14 cellular contexts compared by ENCODE assay signal in genomic region chr2:121694398-121695178, GRCh38. TPM values are rescaled to one million over a fixed set of nuclear protein-coding genes. Genes with fewer than 3 reads are reported as not detected.
DNase-seq lines count a peak whose midpoint lies in the region; ATAC-seq and TF ChIP-seq lines count a peak whose summit lies in the region.
"Had no signal": no experiment of that assay in that cellular context is flagged by ENCODE, and none has a peak within 500 bp of the region (broad histone marks: within the 10 kb centered on the region; RNA-seq: fewer than 3 reads in every experiment).

No MANE protein-coding gene starts in this region.

- no peak overlapping the region for H3K4me3 Mint-ChIP-seq in osteocyte (ENCODE audit: unreplicated experiment)
- no peak overlapping the region for H3K4me3 Mint-ChIP-seq in CD4-positive, alpha-beta memory T cell

- no peak for TF ChIP-seq CTCF in RWPE1 (conservative IDR thresholded peaks at IDR 0.05; ENCODE audit: low read depth)
- no peak for TF ChIP-seq CTCF in epithelial cell of esophagus (IDR thresholded peaks at IDR 0.05; ENCODE audit: insufficient read depth, low read depth, low read length, missing control alignments)
- TF ChIP-seq CTCF in osteocyte (IDR thresholded peaks at IDR 0.05), result no peak

- intact Hi-C loops in CD4-positive, alpha-beta memory T cell (cut with micrococcal nuclease), result no loop called here

- no peak overlapping the region for H3K4me3 ChIP-seq in epithelial cell of esophagus (ENCODE audit: low read length)
- H3K4me3 ChIP-seq in CD4-positive, alpha-beta memory T cell (ENCODE audit: low read length in 2 of 2), result no peak overlapping the region
- H3K4me3 ChIP-seq: ovary had no signal

- H3K4me1 ChIP-seq in CD4-positive, alpha-beta memory T cell (ENCODE audit: insufficient read depth, low read length), result peaks cover 12% of the 10 kb centered on the region

- H3K4me1 Mint-ChIP-seq in osteocyte (ENCODE audit: unreplicated experiment), result peaks cover 13% of the 10 kb centered on the region
- H3K4me1 Mint-ChIP-seq in CD4-positive, alpha-beta memory T cell, result peaks cover 9 to 21% (median 15%) of the 10 kb centered on the region in 4 donors

- POLR2A ChIA-PET in RWPE1 (lab: Yijun Ruan, JAX; ENCODE audit: low non-redundant PET), result interaction anchor here (0.6 kb wide), 1 partner anchor 39 kb away, joined by 4 read pairs; no protein-coding TSS in a partner anchor
- POLR2A ChIA-PET in CD4-positive, alpha-beta memory T cell (lab: Charles Lee; ENCODE audit: partially characterized antibody), result no interaction called here

- H3K27me3 Mint-ChIP-seq in osteocyte (ENCODE audit: unreplicated experiment), result no peaks in the 10 kb centered on the region
- H3K27me3 Mint-ChIP-seq in CD4-positive, alpha-beta memory T cell, result no peaks in the 10 kb centered on the region

- CTCF ChIA-PET in RWPE1 (lab: Yijun Ruan, JAX), result interaction anchor here (0.8 kb wide), 1 partner anchor 156 kb away, joined by 3 read pairs; no protein-coding TSS in a partner anchor
- CTCF ChIA-PET in CD4-positive, alpha-beta memory T cell (lab: Charles Lee; ENCODE audit: partially characterized antibody), result no interaction called here

- ATAC-seq in HG02571 (IDR thresholded peaks at IDR 0.05; ENCODE audit: unreplicated experiment) (no peak), HG03354 (IDR thresholded peaks at IDR 0.05; ENCODE audit: poor library complexity, severe bottlenecking, unreplicated experiment) (no peak)

- no peaks in the 10 kb centered on the region for H3K27me3 ChIP-seq in CD4-positive, alpha-beta memory T cell (ENCODE audit: insufficient read depth, low read length)
- H3K27me3 ChIP-seq: ovary had no signal

- H3K36me3 ChIP-seq in CD4-positive, alpha-beta memory T cell (ENCODE audit: insufficient read depth, low read length), result no peaks in the 10 kb centered on the region
- H3K36me3 ChIP-seq: ovary had no signal

- peak; percentile 27 for DNase-seq in ELR (ENCODE audit: low read depth)
- no peak for DNase-seq in RWPE1 (ENCODE audit: low spot score)
- DNase-seq in epithelial cell of esophagus (ENCODE audit: low read depth), result peak; percentile 51
- peak; percentile 42 for DNase-seq in osteocyte (ENCODE audit: extremely low spot score, unreplicated experiment)
- no peak for DNase-seq in CD4-positive, alpha-beta memory T cell
- DNase-seq in COLO668 (lab: John Stamatoyannopoulos, UW; ENCODE audit: unreplicated experiment), result no peak
- DNase-seq: DND-41; NCI-H187; NCI-H774; ovary; stimulated activated CD4-positive, alpha-beta T cell treated with anti-CD3 and anti-CD28 coated beads, Interleukin-2, amount 100 ng/mL, for 24 hours had no signal

- H3K27ac ChIP-seq in RWPE1, result peak overlapping the region; percentile 77
- H3K27ac ChIP-seq in CD4-positive, alpha-beta memory T cell (ENCODE audit: low read depth, low read length), result no peak overlapping the region
- H3K27ac ChIP-seq: ovary, VCaP had no signal

- no peaks in the 10 kb centered on the region for H3K9me3 Mint-ChIP-seq in osteocyte (ENCODE audit: unreplicated experiment)
- no peaks in the 10 kb centered on the region for H3K9me3 Mint-ChIP-seq in CD4-positive, alpha-beta memory T cell

- no peaks in the 10 kb centered on the region for H3K9me3 ChIP-seq in CD4-positive, alpha-beta memory T cell (ENCODE audit: control insufficient read depth in 1 of 2, low read length in 2 of 2)
- H3K9me3 ChIP-seq: ovary had no signal

- H3K36me3 Mint-ChIP-seq in osteocyte (ENCODE audit: unreplicated experiment), result no peaks in the 10 kb centered on the region
- no peaks in the 10 kb centered on the region for H3K36me3 Mint-ChIP-seq in CD4-positive, alpha-beta memory T cell

- H3K27ac Mint-ChIP-seq in osteocyte (ENCODE audit: unreplicated experiment), result no peak overlapping the region
- H3K27ac Mint-ChIP-seq in CD4-positive, alpha-beta memory T cell, result no peak overlapping the region

RNA-seq across cellular contexts. Expression of gene NIFK, which starts 42.1 kb away (rescaled TPM):
- total RNA-seq in osteocyte, result 39.9 and 41.0 TPM in 2 replicates
- total RNA-seq in CD4-positive, alpha-beta memory T cell, result 10 to 100 TPM; 61.6 to 62.8 TPM
- polyA plus RNA-seq in CD4-positive, alpha-beta memory T cell, result 10 to 100 TPM; 64.2 to 82.5 TPM

RNA-seq across cellular contexts. Expression of gene CLASP1, which starts 45.3 kb away (rescaled TPM):
- 59.9 and 62.4 TPM in 2 replicates for total RNA-seq in osteocyte
- 10 to 100 TPM; 67.4 to 68.7 TPM for total RNA-seq in CD4-positive, alpha-beta memory T cell
- polyA plus RNA-seq in CD4-positive, alpha-beta memory T cell, result 10 to 100 TPM in 1 of 2 donors, 1 to 10 TPM in 1; 3.3 to 16.8 TPM

Comparison
In these comparisons a context has a peak if more than half of its experiments do, and no peak if none do; other contexts are left out.
1. DNase-seq: peak in ELR (single experiment), epithelial cell of esophagus (single experiment) and osteocyte (single experiment); none in RWPE1 (single experiment), CD4-positive, alpha-beta memory T cell (0 of 5) and COLO668 (single experiment).